ENCODE assay signal across 25 cellular contexts in genomic region chr3:64871237-64871636, GRCh38.
"Had no signal": no experiment of that assay in that cellular context is flagged by ENCODE, and none has a peak within 500 bp of the region (broad histone marks: within the 10 kb centered on the region; RNA-seq: fewer than 3 reads in every experiment).

No MANE protein-coding gene starts in this region.

- DNase-seq: cerebellar nuclear complex; colonic mucosa; cortex of kidney; effector CD8-positive, alpha-beta T cell; effector memory CD8-positive, alpha-beta T cell; endodermal cell; erythroblast; esophagus squamous epithelium; foreskin fibroblast; foreskin melanocyte; gastrocnemius medialis; glutamatergic neuron; head of caudate nucleus; immature natural killer cell; islet precursor cell; kidney; kidney glomerular epithelial cell; left cardiac atrium; left lung; lower lobe of right lung; mesenchymal stem cell; mucosa of descending colon had no signal

- H3K4me2 ChIP-seq: hepatocyte had no signal

- H3K4me3 ChIP-seq: colonic mucosa, esophagus squamous epithelium, gastrocnemius medialis, hepatocyte, left lung, lower lobe of right lung, mucosa of descending colon had no signal

- H3K27me3 ChIP-seq: colonic mucosa, esophagus squamous epithelium, gastrocnemius medialis, hepatocyte, left lung had no signal

- H3K79me2 ChIP-seq: hepatocyte had no signal

- H3K27ac ChIP-seq: colonic mucosa, epithelial cell of prostate, esophagus squamous epithelium, gastrocnemius medialis, hepatocyte, left lung, lower lobe of right lung had no signal

- H2AFZ ChIP-seq: hepatocyte had no signal

- H3K36me3 ChIP-seq: colonic mucosa, esophagus squamous epithelium, gastrocnemius medialis, left lung, lower lobe of right lung had no signal

- ATAC-seq: effector memory CD8-positive, alpha-beta T cell; esophagus mucosa; gastrocnemius medialis; left cardiac atrium; left lung; lower lobe of right lung; mucosa of descending colon had no signal

- H3K9me3 ChIP-seq: colonic mucosa, gastrocnemius medialis, lower lobe of right lung had no signal

- H3K4me1 ChIP-seq: esophagus squamous epithelium had no signal
